8 cellular contexts compared by ENCODE assay signal in the genomic region with DNA sequence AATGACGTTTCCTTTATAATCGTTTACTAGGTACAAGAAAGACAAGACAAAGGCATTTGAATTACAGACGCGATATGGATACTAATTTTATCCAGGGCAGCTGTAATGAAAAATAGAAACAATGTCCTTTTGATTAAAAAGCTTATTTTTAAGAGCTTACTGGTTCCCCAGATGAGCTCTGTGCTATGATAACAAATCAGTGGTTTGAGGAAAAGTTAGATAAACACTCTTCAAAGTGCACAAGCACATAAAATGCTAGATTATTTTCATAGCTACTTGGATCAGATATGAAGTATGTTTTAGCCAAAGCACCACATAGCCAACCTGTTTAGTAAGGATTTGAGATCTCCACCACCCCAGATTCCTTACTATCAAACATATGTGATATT. TPM values are rescaled to one million over a fixed set of nuclear protein-coding genes. Genes with fewer than 3 reads are reported as not detected.
DNase-seq lines count a peak whose midpoint lies in the region; ATAC-seq and TF ChIP-seq lines count a peak whose summit lies in the region.

No MANE protein-coding gene starts in this region.

- peak overlapping the region; percentile 78 for H3K4me2 ChIP-seq in Loucy (ENCODE audit: low read depth, low read length, poor library complexity, severe bottlenecking)
- H3K4me2 ChIP-seq in neural cell (ENCODE audit: low read length), result peak overlapping the region; percentile 74

- H3K27ac ChIP-seq in CD4-positive, alpha-beta memory T cell (ENCODE audit: low read depth, low read length), result peak overlapping the region; percentile 96
- H3K27ac ChIP-seq in neural cell (ENCODE audit: low read length), result peak overlapping the region; percentile 100

- H3K4me1 ChIP-seq in CD4-positive, alpha-beta memory T cell (ENCODE audit: insufficient read depth, low read length), result peaks cover 29% of the 10 kb centered on the region
- H3K4me1 ChIP-seq in Loucy (ENCODE audit: insufficient read depth, low read length, poor library complexity, severe bottlenecking), result peaks cover 16% of the 10 kb centered on the region

- peaks cover 14% of the 10 kb centered on the region for H3K36me3 ChIP-seq in CD4-positive, alpha-beta memory T cell (ENCODE audit: insufficient read depth, low read length)
- H3K36me3 ChIP-seq in Loucy (ENCODE audit: insufficient read depth, low read length) (peaks cover 18% of the 10 kb centered on the region), neural cell (ENCODE audit: insufficient read depth, low read length) (peaks cover 3% of the 10 kb centered on the region)

- peaks cover 0 to 2% of the 10 kb centered on the region in 2 donors for H3K27me3 Mint-ChIP-seq in CD4-positive, alpha-beta memory T cell
- no peaks in the 10 kb centered on the region for H3K27me3 Mint-ChIP-seq in dendritic cell treated with granulocyte-macrophage colony-stimulating factor and Interleukin-4, amounts not matched to agents 40 ng/mL and 50 ng/mL, for 4 days

- no peak for TF ChIP-seq CTCF in Loucy (conservative IDR thresholded peaks at IDR 0.05; ENCODE audit: low read length)
- TF ChIP-seq CTCF in neural cell (IDR thresholded peaks at IDR 0.05; ENCODE audit: poor library complexity, severe bottlenecking), result no peak

- DNase-seq in CD4-positive, alpha-beta memory T cell, result no peak
- DNase-seq in NCI-H146 treated with DMSO at 0.1 percent for 48 hours (lab: John Stamatoyannopoulos, UW; ENCODE audit: unreplicated experiment), result no peak
- DNase-seq in dermis blood vessel endothelial cell, result no peak

- TF ChIP-seq EP300 in neural cell (conservative IDR thresholded peaks at IDR 0.05; ENCODE audit: poor library complexity, severe bottlenecking), result no peak

- peak overlapping the region; percentile 81 to 98 for H3K4me3 ChIP-seq in CD4-positive, alpha-beta memory T cell (ENCODE audit: low read length in 2 of 2)
- H3K4me3 ChIP-seq in Loucy (ENCODE audit: low read length, poor library complexity, severe bottlenecking) (peak overlapping the region; percentile 78), neural cell (ENCODE audit: low read length) (peak overlapping the region; percentile 96)

- peaks cover 30 to 52% (median 35%) of the 10 kb centered on the region in 4 donors for H3K4me1 Mint-ChIP-seq in CD4-positive, alpha-beta memory T cell
- peaks cover 37% of the 10 kb centered on the region for H3K4me1 Mint-ChIP-seq in dendritic cell treated with granulocyte-macrophage colony-stimulating factor and Interleukin-4, amounts not matched to agents 40 ng/mL and 50 ng/mL, for 4 days (ENCODE audit: low read depth)

- CTCF ChIA-PET in CD4-positive, alpha-beta memory T cell (lab: Charles Lee; ENCODE audit: partially characterized antibody), result interaction anchor here (0.7 to 9.4 kb wide), 6 partner anchors 12 to 108 kb away, joined by 3 to 129 read pairs (median 4); no protein-coding TSS in a partner anchor

- no peaks in the 10 kb centered on the region for H3K9me2 ChIP-seq in Loucy (replicated peaks; ENCODE audit: low read depth, low read length)
- H3K9me2 ChIP-seq in neural cell (ENCODE audit: insufficient read depth, low read length), result no peaks in the 10 kb centered on the region

- peaks cover 0 to 4% (median 0%) of the 10 kb centered on the region in 8 donors for H3K9me3 Mint-ChIP-seq in CD4-positive, alpha-beta memory T cell
- H3K9me3 Mint-ChIP-seq in dendritic cell treated with granulocyte-macrophage colony-stimulating factor and Interleukin-4, amounts not matched to agents 40 ng/mL and 50 ng/mL, for 4 days, result peaks cover 12% of the 10 kb centered on the region

- no peak for ATAC-seq in HG02973 (IDR thresholded peaks at IDR 0.05; ENCODE audit: unreplicated experiment)
- no peak for ATAC-seq in HG02571 (IDR thresholded peaks at IDR 0.05; ENCODE audit: unreplicated experiment)

- peaks cover 21 to 40% of the 10 kb centered on the region in 2 donors for H3K36me3 Mint-ChIP-seq in CD4-positive, alpha-beta memory T cell
- H3K36me3 Mint-ChIP-seq in dendritic cell treated with granulocyte-macrophage colony-stimulating factor and Interleukin-4, amounts not matched to agents 40 ng/mL and 50 ng/mL, for 4 days (ENCODE audit: low read depth), result peaks cover 40% of the 10 kb centered on the region

- peaks cover 32% of the 10 kb centered on the region for H4K20me1 ChIP-seq in Loucy (ENCODE audit: insufficient read depth, low read length, poor library complexity, severe bottlenecking)
- H4K20me1 ChIP-seq in neural cell (ENCODE audit: insufficient read depth), result peaks cover 18% of the 10 kb centered on the region

- peaks cover 37% of the 10 kb centered on the region for H3K79me2 ChIP-seq in Loucy (ENCODE audit: insufficient read depth, low read length)
- H3K79me2 ChIP-seq in neural cell (replicated peaks; ENCODE audit: insufficient read depth, low read length), result peaks cover 29% of the 10 kb centered on the region

- peak overlapping the region; percentile 96 to 99 (median 97) for H3K27ac Mint-ChIP-seq in CD4-positive, alpha-beta memory T cell
- peak overlapping the region; percentile 100 for H3K27ac Mint-ChIP-seq in dendritic cell treated with granulocyte-macrophage colony-stimulating factor and Interleukin-4, amounts not matched to agents 40 ng/mL and 50 ng/mL, for 4 days

- H3K4me3 Mint-ChIP-seq in CD4-positive, alpha-beta memory T cell, result peak overlapping the region; percentile 89 to 94 (median 92)
- H3K4me3 Mint-ChIP-seq in dendritic cell treated with granulocyte-macrophage colony-stimulating factor and Interleukin-4, amounts not matched to agents 40 ng/mL and 50 ng/mL, for 4 days, result peak overlapping the region; percentile 99

- no peak for TF ChIP-seq RAD21 in neural cell (conservative IDR thresholded peaks at IDR 0.05)

- H3K27me3 ChIP-seq in CD4-positive, alpha-beta memory T cell (ENCODE audit: insufficient read depth, low read length), result no peaks in the 10 kb centered on the region
- peaks cover 8% of the 10 kb centered on the region for H3K27me3 ChIP-seq in Loucy (ENCODE audit: insufficient read depth, low read length, poor library complexity, severe bottlenecking)
- H3K27me3 ChIP-seq in neural cell (ENCODE audit: insufficient read depth, low read depth, low read length), result no peaks in the 10 kb centered on the region

- H3K9ac ChIP-seq in Loucy (ENCODE audit: low read depth, low read length, poor library complexity, severe bottlenecking) (peak overlapping the region; percentile 81), neural cell (ENCODE audit: low read length) (peak overlapping the region; percentile 99)

- H3F3A ChIP-seq in Loucy (ENCODE audit: low read depth) (no peaks in the 10 kb centered on the region), neural cell (ENCODE audit: insufficient read depth, low read length, poor library complexity, severe bottlenecking) (peaks cover 10% of the 10 kb centered on the region)

- H3K9me3 ChIP-seq in CD4-positive, alpha-beta memory T cell (ENCODE audit: control insufficient read depth in 1 of 2, low read length in 2 of 2), result no peaks in the 10 kb centered on the region
- no peaks in the 10 kb centered on the region for H3K9me3 ChIP-seq in Loucy (ENCODE audit: insufficient read depth, low read depth, low read length)
- H3K9me3 ChIP-seq in neural cell (ENCODE audit: low read length), result no peaks in the 10 kb centered on the region

- intact Hi-C loops in CD4-positive, alpha-beta memory T cell (cut with micrococcal nuclease), result no loop called here
- intact Hi-C loops in dendritic cell treated with granulocyte-macrophage colony-stimulating factor and Interleukin-4, amounts not matched to agents 40 ng/mL and 50 ng/mL, for 4 days (cut with micrococcal nuclease), result loop anchor here (1.0 kb wide), 1 partner anchor 34 kb away; no protein-coding TSS in a partner anchor

- POLR2A ChIA-PET in CD4-positive, alpha-beta memory T cell (lab: Charles Lee; ENCODE audit: partially characterized antibody), result interaction anchor here (1.4 to 14.8 kb wide), 5 partner anchors 8 to 50 kb away, joined by 4 to 1033 read pairs (median 13); partner anchors contain the start of gene SNX14

- H2AFZ ChIP-seq in Loucy (ENCODE audit: low read length), result peak overlapping the region; percentile 83
- H2AFZ ChIP-seq in neural cell (ENCODE audit: low read depth, low read length), result peak overlapping the region; percentile 96

TF ChIP-seq in neural cell, 6 proteins besides CTCF, POLR2A, EP300 and RAD21 (continues in another document):
- TF ChIP-seq TAF1 (IDR thresholded peaks at IDR 0.05; ENCODE audit: low read depth), result no peak
- TF ChIP-seq SMC3 (conservative IDR thresholded peaks at IDR 0.05; ENCODE audit: poor library complexity), result no peak
- TF ChIP-seq EZH2 (IDR thresholded peaks at IDR 0.05; ENCODE audit: borderline replicate concordance, insufficient read depth, low read length, poor library complexity, severe bottlenecking), result no peak
- no peak for TF ChIP-seq POLR2AphosphoS5 (IDR thresholded peaks at IDR 0.05)

RNA-seq across cellular contexts. Expression of gene SYNCRIP, which starts 1.7 kb away (rescaled TPM):
- total RNA-seq in CD4-positive, alpha-beta memory T cell, result 10 to 100 TPM; 81.4 to 84.3 TPM
- 10 to 100 TPM; 52.1 to 94.1 TPM for polyA plus RNA-seq in CD4-positive, alpha-beta memory T cell
- 93.5 and 111 TPM in 2 replicates for polyA plus RNA-seq in neural cell
- 166 and 192 TPM in 2 replicates for polyA minus RNA-seq in neural cell
- total RNA-seq in dermis blood vessel endothelial cell, result 70.6 and 160 TPM in 2 replicates

RNA-seq across cellular contexts. Expression of gene SNX14, which starts 50.7 kb away (rescaled TPM):
- 10 to 100 TPM; 63.0 to 70.3 TPM for total RNA-seq in CD4-positive, alpha-beta memory T cell
- polyA plus RNA-seq in CD4-positive, alpha-beta memory T cell, result 10 to 100 TPM; 42.6 to 58.7 TPM
- 83.5 and 112 TPM in 2 replicates for polyA plus RNA-seq in neural cell
- 89.8 and 124 TPM in 2 replicates for polyA minus RNA-seq in neural cell
- total RNA-seq in dermis blood vessel endothelial cell, result 138 and 159 TPM in 2 replicates
